ENCODE assay signal across 1 cellular context in genomic region chr1:904271-904950, GRCh38.
TF ChIP-seq lines count a peak whose summit lies in the region.

No MANE protein-coding gene starts in this region.

TF ChIP-seq in H1, 55 proteins besides CTCF, POLR2A, EP300 and RAD21 (continued from another document):
- TF ChIP-seq, protein P1, sequence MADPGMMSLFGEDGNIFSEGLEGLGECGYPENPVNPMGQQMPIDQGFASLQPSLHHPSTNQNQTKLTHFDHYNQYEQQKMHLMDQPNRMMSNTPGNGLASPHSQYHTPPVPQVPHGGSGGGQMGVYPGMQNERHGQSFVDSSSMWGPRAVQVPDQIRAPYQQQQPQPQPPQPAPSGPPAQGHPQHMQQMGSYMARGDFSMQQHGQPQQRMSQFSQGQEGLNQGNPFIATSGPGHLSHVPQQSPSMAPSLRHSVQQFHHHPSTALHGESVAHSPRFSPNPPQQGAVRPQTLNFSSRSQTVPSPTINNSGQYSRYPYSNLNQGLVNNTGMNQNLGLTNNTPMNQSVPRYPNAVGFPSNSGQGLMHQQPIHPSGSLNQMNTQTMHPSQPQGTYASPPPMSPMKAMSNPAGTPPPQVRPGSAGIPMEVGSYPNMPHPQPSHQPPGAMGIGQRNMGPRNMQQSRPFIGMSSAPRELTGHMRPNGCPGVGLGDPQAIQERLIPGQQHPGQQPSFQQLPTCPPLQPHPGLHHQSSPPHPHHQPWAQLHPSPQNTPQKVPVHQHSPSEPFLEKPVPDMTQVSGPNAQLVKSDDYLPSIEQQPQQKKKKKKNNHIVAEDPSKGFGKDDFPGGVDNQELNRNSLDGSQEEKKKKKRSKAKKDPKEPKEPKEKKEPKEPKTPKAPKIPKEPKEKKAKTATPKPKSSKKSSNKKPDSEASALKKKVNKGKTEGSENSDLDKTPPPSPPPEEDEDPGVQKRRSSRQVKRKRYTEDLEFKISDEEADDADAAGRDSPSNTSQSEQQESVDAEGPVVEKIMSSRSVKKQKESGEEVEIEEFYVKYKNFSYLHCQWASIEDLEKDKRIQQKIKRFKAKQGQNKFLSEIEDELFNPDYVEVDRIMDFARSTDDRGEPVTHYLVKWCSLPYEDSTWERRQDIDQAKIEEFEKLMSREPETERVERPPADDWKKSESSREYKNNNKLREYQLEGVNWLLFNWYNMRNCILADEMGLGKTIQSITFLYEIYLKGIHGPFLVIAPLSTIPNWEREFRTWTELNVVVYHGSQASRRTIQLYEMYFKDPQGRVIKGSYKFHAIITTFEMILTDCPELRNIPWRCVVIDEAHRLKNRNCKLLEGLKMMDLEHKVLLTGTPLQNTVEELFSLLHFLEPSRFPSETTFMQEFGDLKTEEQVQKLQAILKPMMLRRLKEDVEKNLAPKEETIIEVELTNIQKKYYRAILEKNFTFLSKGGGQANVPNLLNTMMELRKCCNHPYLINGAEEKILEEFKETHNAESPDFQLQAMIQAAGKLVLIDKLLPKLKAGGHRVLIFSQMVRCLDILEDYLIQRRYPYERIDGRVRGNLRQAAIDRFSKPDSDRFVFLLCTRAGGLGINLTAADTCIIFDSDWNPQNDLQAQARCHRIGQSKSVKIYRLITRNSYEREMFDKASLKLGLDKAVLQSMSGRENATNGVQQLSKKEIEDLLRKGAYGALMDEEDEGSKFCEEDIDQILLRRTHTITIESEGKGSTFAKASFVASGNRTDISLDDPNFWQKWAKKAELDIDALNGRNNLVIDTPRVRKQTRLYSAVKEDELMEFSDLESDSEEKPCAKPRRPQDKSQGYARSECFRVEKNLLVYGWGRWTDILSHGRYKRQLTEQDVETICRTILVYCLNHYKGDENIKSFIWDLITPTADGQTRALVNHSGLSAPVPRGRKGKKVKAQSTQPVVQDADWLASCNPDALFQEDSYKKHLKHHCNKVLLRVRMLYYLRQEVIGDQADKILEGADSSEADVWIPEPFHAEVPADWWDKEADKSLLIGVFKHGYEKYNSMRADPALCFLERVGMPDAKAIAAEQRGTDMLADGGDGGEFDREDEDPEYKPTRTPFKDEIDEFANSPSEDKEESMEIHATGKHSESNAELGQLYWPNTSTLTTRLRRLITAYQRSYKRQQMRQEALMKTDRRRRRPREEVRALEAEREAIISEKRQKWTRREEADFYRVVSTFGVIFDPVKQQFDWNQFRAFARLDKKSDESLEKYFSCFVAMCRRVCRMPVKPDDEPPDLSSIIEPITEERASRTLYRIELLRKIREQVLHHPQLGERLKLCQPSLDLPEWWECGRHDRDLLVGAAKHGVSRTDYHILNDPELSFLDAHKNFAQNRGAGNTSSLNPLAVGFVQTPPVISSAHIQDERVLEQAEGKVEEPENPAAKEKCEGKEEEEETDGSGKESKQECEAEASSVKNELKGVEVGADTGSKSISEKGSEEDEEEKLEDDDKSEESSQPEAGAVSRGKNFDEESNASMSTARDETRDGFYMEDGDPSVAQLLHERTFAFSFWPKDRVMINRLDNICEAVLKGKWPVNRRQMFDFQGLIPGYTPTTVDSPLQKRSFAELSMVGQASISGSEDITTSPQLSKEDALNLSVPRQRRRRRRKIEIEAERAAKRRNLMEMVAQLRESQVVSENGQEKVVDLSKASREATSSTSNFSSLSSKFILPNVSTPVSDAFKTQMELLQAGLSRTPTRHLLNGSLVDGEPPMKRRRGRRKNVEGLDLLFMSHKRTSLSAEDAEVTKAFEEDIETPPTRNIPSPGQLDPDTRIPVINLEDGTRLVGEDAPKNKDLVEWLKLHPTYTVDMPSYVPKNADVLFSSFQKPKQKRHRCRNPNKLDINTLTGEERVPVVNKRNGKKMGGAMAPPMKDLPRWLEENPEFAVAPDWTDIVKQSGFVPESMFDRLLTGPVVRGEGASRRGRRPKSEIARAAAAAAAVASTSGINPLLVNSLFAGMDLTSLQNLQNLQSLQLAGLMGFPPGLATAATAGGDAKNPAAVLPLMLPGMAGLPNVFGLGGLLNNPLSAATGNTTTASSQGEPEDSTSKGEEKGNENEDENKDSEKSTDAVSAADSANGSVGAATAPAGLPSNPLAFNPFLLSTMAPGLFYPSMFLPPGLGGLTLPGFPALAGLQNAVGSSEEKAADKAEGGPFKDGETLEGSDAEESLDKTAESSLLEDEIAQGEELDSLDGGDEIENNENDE (IDR thresholded peaks at IDR 0.05; ENCODE audit: insufficient replicate concordance, low read length): no peak
- TF ChIP-seq SP4 (IDR thresholded peaks at IDR 0.05; ENCODE audit: low read length): no peak
- TF ChIP-seq ASH2L (IDR thresholded peaks at IDR 0.05; ENCODE audit: low read length): no peak
- no peak for TF ChIP-seq HDAC2 (IDR thresholded peaks at IDR 0.05; ENCODE audit: borderline replicate concordance in 1 of 2, low read depth in 2 of 2, low read length in 2 of 2)
- TF ChIP-seq CBX5 (IDR thresholded peaks at IDR 0.05; ENCODE audit: low read depth, low read length): no peak
- TF ChIP-seq JUN (IDR thresholded peaks at IDR 0.05; ENCODE audit: low read depth, low read length): no peak
- TF ChIP-seq EZH2 (IDR thresholded peaks at IDR 0.05; ENCODE audit: low read depth, low read length, severe bottlenecking): peak; percentile 1
- no peak for TF ChIP-seq SIX5 (IDR thresholded peaks at IDR 0.05; ENCODE audit: low read depth, low read length)
- no peak for TF ChIP-seq RNF2 (IDR thresholded peaks at IDR 0.05; ENCODE audit: borderline replicate concordance, low read depth, low read length, missing control alignments, poor library complexity, severe bottlenecking)
- TF ChIP-seq JUND (IDR thresholded peaks at IDR 0.05; ENCODE audit: low read length): no peak
- peak; percentile 79 for TF ChIP-seq FOSL1 (IDR thresholded peaks at IDR 0.05; ENCODE audit: insufficient read depth, low read depth, low read length)
- no peak for TF ChIP-seq PHF8 (conservative IDR thresholded peaks at IDR 0.05; ENCODE audit: low read depth, low read length)
- TF ChIP-seq POLR2AphosphoS5 (IDR thresholded peaks at IDR 0.05; ENCODE audit: low read depth, low read length): no peak
- TF ChIP-seq, protein P2, sequence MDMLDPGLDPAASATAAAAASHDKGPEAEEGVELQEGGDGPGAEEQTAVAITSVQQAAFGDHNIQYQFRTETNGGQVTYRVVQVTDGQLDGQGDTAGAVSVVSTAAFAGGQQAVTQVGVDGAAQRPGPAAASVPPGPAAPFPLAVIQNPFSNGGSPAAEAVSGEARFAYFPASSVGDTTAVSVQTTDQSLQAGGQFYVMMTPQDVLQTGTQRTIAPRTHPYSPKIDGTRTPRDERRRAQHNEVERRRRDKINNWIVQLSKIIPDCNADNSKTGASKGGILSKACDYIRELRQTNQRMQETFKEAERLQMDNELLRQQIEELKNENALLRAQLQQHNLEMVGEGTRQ (IDR thresholded peaks at IDR 0.05; ENCODE audit: low read length): no peak
- no peak for TF ChIP-seq BRCA1 (IDR thresholded peaks at IDR 0.05; ENCODE audit: low read depth, low read length)
- no peak for TF ChIP-seq SP2 (IDR thresholded peaks at IDR 0.05; ENCODE audit: low read length)
- TF ChIP-seq, protein P3, sequence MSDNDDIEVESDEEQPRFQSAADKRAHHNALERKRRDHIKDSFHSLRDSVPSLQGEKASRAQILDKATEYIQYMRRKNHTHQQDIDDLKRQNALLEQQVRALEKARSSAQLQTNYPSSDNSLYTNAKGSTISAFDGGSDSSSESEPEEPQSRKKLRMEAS (IDR thresholded peaks at IDR 0.05): peak; percentile 94
- TF ChIP-seq CTBP2 (IDR thresholded peaks at IDR 0.05; ENCODE audit: borderline replicate concordance, insufficient read depth, insufficient read length, low read length): no peak
- no peak for TF ChIP-seq POU5F1 (IDR thresholded peaks at IDR 0.05; ENCODE audit: low read depth, low read length)
- TF ChIP-seq, protein P4, sequence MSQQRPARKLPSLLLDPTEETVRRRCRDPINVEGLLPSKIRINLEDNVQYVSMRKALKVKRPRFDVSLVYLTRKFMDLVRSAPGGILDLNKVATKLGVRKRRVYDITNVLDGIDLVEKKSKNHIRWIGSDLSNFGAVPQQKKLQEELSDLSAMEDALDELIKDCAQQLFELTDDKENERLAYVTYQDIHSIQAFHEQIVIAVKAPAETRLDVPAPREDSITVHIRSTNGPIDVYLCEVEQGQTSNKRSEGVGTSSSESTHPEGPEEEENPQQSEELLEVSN (IDR thresholded peaks at IDR 0.05): peak; percentile 85
- TF ChIP-seq RBBP5 (IDR thresholded peaks at IDR 0.05; ENCODE audit: borderline replicate concordance, low read depth, low read length): no peak
- TF ChIP-seq SUZ12 (IDR thresholded peaks at IDR 0.05; ENCODE audit: low read length): no peak
- TF ChIP-seq RXRA (IDR thresholded peaks at IDR 0.05; ENCODE audit: insufficient read depth, low read depth, low read length): no peak
- no peak for TF ChIP-seq ATF3 (IDR thresholded peaks at IDR 0.05; ENCODE audit: insufficient read depth, low read depth, low read length)
- no peak for TF ChIP-seq ZNF274 (IDR thresholded peaks at IDR 0.05; ENCODE audit: borderline replicate concordance, extremely low read depth, low read length)
- TF ChIP-seq SRF (IDR thresholded peaks at IDR 0.05; ENCODE audit: low read depth, low read length): no peak
- TF ChIP-seq EGR1 (IDR thresholded peaks at IDR 0.05; ENCODE audit: borderline replicate concordance, low read depth, low read length): peak; percentile 99
- TF ChIP-seq BACH1 (IDR thresholded peaks at IDR 0.05; ENCODE audit: low read length): no peak; the same call in 1 of the 2 replicates
- no peak for TF ChIP-seq NANOG (IDR thresholded peaks at IDR 0.05; ENCODE audit: insufficient read depth, low read depth, low read length, poor library complexity, severe bottlenecking)
- TF ChIP-seq CEBPB (IDR thresholded peaks at IDR 0.05; ENCODE audit: low read depth, low read length): no peak
- TF ChIP-seq BCL11A (IDR thresholded peaks at IDR 0.05; ENCODE audit: low read depth in 2 of 2, low read length in 2 of 2): no peak
- no peak for TF ChIP-seq CHD2 (IDR thresholded peaks at IDR 0.05; ENCODE audit: low read length)
- peak; percentile 80 for TF ChIP-seq TAF7 (optimal IDR thresholded peaks at IDR 0.05; ENCODE audit: borderline replicate concordance, low read depth, low read length)
- TF ChIP-seq CHD1 (IDR thresholded peaks at IDR 0.05; ENCODE audit: low read depth, low read length): no peak
- no peak for TF ChIP-seq SIN3A (conservative IDR thresholded peaks at IDR 0.05 in 1 of 2, IDR thresholded peaks at IDR 0.05 in 1 of 2; ENCODE audit: low read depth in 1 of 2, low read length in 2 of 2)
- TF ChIP-seq TEAD4 (IDR thresholded peaks at IDR 0.05; ENCODE audit: low read depth, low read length): no peak
- peak; percentile 81 for TF ChIP-seq TAF1 (IDR thresholded peaks at IDR 0.05; ENCODE audit: low read depth, low read length)
- TF ChIP-seq NRF1 (IDR thresholded peaks at IDR 0.05; ENCODE audit: low read depth, low read length): no peak
- peak; percentile 28; the same call in 1 of the 2 replicates for TF ChIP-seq TBP (IDR thresholded peaks at IDR 0.05; ENCODE audit: low read depth, low read length)
- 0 out of 2 replicates have a peak, but pooled peaks have one; percentile 49 for TF ChIP-seq GTF2F1 (IDR thresholded peaks at IDR 0.05; ENCODE audit: borderline replicate concordance, low read depth, low read length)
- no peak for TF ChIP-seq RFX5 (IDR thresholded peaks at IDR 0.05; ENCODE audit: borderline replicate concordance, low read depth, low read length)
- TF ChIP-seq CREB1 (IDR thresholded peaks at IDR 0.05): no peak
- no peak for TF ChIP-seq SAP30 (IDR thresholded peaks at IDR 0.05; ENCODE audit: insufficient read depth, insufficient replicate concordance, low read length)
- TF ChIP-seq SP1 (IDR thresholded peaks at IDR 0.05; ENCODE audit: low read depth, low read length): no peak
- no peak for TF ChIP-seq KDM5A (IDR thresholded peaks at IDR 0.05; ENCODE audit: low read length)
- TF ChIP-seq HDAC6 (IDR thresholded peaks at IDR 0.05; ENCODE audit: low read depth, low read length): no peak
- TF ChIP-seq YY1 (IDR thresholded peaks at IDR 0.05; ENCODE audit: low read depth, low read length): peak; percentile 71; the same call in 1 of the 2 replicates
- TF ChIP-seq CBX8 (IDR thresholded peaks at IDR 0.05; ENCODE audit: borderline replicate concordance, low read depth, low read length): no peak
- TF ChIP-seq MAFK (IDR thresholded peaks at IDR 0.05; ENCODE audit: low read depth, low read length): no peak
- 0 out of 2 replicates have a peak, but pooled peaks have one; percentile 54 for TF ChIP-seq GABPA (IDR thresholded peaks at IDR 0.05; ENCODE audit: borderline replicate concordance, insufficient read depth, low read length)
